29 cellular contexts compared by ENCODE assay signal in the genomic region with DNA sequence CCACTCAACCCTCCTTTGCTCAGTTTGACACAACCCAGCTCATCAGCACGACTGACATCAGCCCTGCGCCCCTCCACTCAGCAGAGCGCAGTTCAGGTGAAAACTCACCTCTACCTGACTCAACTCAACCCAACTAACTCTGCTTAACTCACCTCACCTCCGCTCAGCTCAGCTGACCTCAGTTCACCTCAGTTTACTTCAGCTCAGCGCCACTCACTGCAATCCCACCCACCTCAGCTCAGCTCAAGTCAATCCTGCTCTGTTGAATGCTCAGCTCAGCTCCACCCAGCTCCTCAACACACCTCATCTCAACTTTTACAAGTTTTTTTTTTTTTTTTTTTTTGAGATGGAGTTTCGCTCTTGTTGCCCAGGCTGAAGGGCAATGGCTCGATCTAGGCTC.
"Had no signal": no experiment of that assay in that cellular context is flagged by ENCODE, and none has a peak within 500 bp of the region (broad histone marks: within the 10 kb centered on the region; RNA-seq: fewer than 3 reads in every experiment).

No MANE protein-coding gene starts in this region.

- H3K27ac Mint-ChIP-seq: activated naive CD4-positive, alpha-beta T cell treated with anti-CD3 and anti-CD28 coated beads for 36 hours; activated naive CD8-positive, alpha-beta T cell treated with anti-CD3 and anti-CD28 coated beads, Interleukin-2, amount 10 ng/mL, durations not matched to agents 7 days and 5 days; activated T-cell treated with anti-CD3 and anti-CD28 coated beads, Interleukin-2, amount 50 U/mL, for 72 hours had no signal

- FAIRE-seq: colon, islet of Langerhans had no signal

- H3K4me1 ChIP-seq: psoas muscle had no signal

- H3K36me3 ChIP-seq: breast epithelium, esophagus squamous epithelium, gastroesophageal sphincter, heart left ventricle, ovary, stomach, suprapubic skin, tibial nerve, uterus had no signal

- H3K27me3 ChIP-seq: breast epithelium, esophagus squamous epithelium, gastroesophageal sphincter, heart left ventricle, ovary, stomach, suprapubic skin, tibial nerve, uterus had no signal

- H3K27ac ChIP-seq: breast epithelium, esophagus squamous epithelium, gastroesophageal sphincter, heart left ventricle, ovary, psoas muscle, stomach, tibial nerve, uterus had no signal

- DNase-seq: activated CD4-positive, alpha-beta T cell treated with anti-CD3 and anti-CD28 coated beads for 4 hours; activated CD4-positive, alpha-beta T cell treated with anti-CD3 and anti-CD28 coated beads, Interleukin-2, amount 50 U/mL, for 48 hours; activated CD4-positive, CD25-positive, alpha-beta regulatory T cell; activated CD8-positive, alpha-beta memory T cell treated with anti-CD3 and anti-CD28 coated beads, Interleukin-2, amount 50 U/mL, for 48 hours; activated effector memory CD4-positive, alpha-beta T cell treated with Interleukin-2 at 50 U/mL for 16 hours; activated naive CD4-positive, alpha-beta T cell treated with anti-CD3 and anti-CD28 coated beads for 36 hours; activated naive CD8-positive, alpha-beta T cell treated with anti-CD3 and anti-CD28 coated beads, Interleukin-2, amount 10 ng/mL, durations not matched to agents 7 days and 5 days; activated T-cell treated with anti-CD3 and anti-CD28 coated beads, Interleukin-2, amount 50 U/mL, for 72 hours; amniotic stem cell; effector memory CD4-positive, alpha-beta T cell; esophagus squamous epithelium; heart left ventricle; left cardiac atrium; mesendoderm; mucosa of descending colon; ovary; right cardiac atrium; stimulated activated CD4-positive, alpha-beta T cell treated with anti-CD3 and anti-CD28 coated beads, Interleukin-4, amount 100 ng/mL, for 24 hours; stomach; T1000; uterus had no signal

- H3K4me1 Mint-ChIP-seq: central memory CD8-positive, alpha-beta T cell had no signal

- H3K4me3 ChIP-seq: breast epithelium, esophagus squamous epithelium, gastroesophageal sphincter, heart left ventricle, mucosa of descending colon, ovary, psoas muscle, stomach, suprapubic skin, tibial nerve, uterus had no signal

- ATAC-seq: activated T-cell treated with anti-CD3 and anti-CD28 coated beads, Interleukin-2, amount 50 U/mL, for 72 hours; gastroesophageal sphincter; heart left ventricle; left cardiac atrium; mucosa of descending colon; psoas muscle; right cardiac atrium had no signal

- H3K9me3 Mint-ChIP-seq: activated naive CD4-positive, alpha-beta T cell treated with anti-CD3 and anti-CD28 coated beads for 36 hours; activated naive CD8-positive, alpha-beta T cell treated with anti-CD3 and anti-CD28 coated beads, Interleukin-2, amount 10 ng/mL, durations not matched to agents 7 days and 5 days; activated T-cell treated with anti-CD3 and anti-CD28 coated beads, Interleukin-2, amount 50 U/mL, for 72 hours; central memory CD8-positive, alpha-beta T cell had no signal

- H3K9me3 ChIP-seq: breast epithelium, esophagus squamous epithelium, gastroesophageal sphincter, heart left ventricle, mucosa of descending colon, ovary, psoas muscle, stomach, suprapubic skin, tibial nerve, uterus had no signal

- H3K4me3 Mint-ChIP-seq: activated naive CD4-positive, alpha-beta T cell treated with anti-CD3 and anti-CD28 coated beads for 36 hours; activated naive CD8-positive, alpha-beta T cell treated with anti-CD3 and anti-CD28 coated beads, Interleukin-2, amount 10 ng/mL, durations not matched to agents 7 days and 5 days; activated T-cell treated with anti-CD3 and anti-CD28 coated beads, Interleukin-2, amount 50 U/mL, for 72 hours; central memory CD8-positive, alpha-beta T cell had no signal

- H3K36me3 Mint-ChIP-seq: activated naive CD8-positive, alpha-beta T cell treated with anti-CD3 and anti-CD28 coated beads, Interleukin-2, amount 10 ng/mL, durations not matched to agents 7 days and 5 days had no signal
